23 cellular contexts compared by ENCODE assay signal in genomic region chr5:56384186-56384585, GRCh38.
DNase-seq lines count a peak whose midpoint lies in the region; ATAC-seq and TF ChIP-seq lines count a peak whose summit lies in the region.
"Had no signal": no experiment of that assay in that cellular context is flagged by ENCODE, and none has a peak within 500 bp of the region (broad histone marks: within the 10 kb centered on the region; RNA-seq: fewer than 3 reads in every experiment).

No MANE protein-coding gene starts in this region.

- H3K4me3 Mint-ChIP-seq in nephron: no peak overlapping the region
- H3K4me3 Mint-ChIP-seq: CD4-positive, alpha-beta memory T cell; HFFc6 had no signal

- no peaks in the 10 kb centered on the region for H3K4me1 ChIP-seq in uterus
- H3K4me1 ChIP-seq: BLaER1 had no signal

- H3K27ac ChIP-seq in uterus: no peak overlapping the region
- H3K27ac ChIP-seq: A549, BLaER1, RWPE1 had no signal

- H3K27ac Mint-ChIP-seq in nephron: peak overlapping the region; percentile 79 to 86 (median 83)
- H3K27ac Mint-ChIP-seq: CD4-positive, alpha-beta memory T cell; HFFc6 had no signal

- H3K27me3 Mint-ChIP-seq in nephron (ENCODE audit: low read depth): peaks cover 8% of the 10 kb centered on the region

- H3K9me3 ChIP-seq in uterus: no peaks in the 10 kb centered on the region
- H3K9me3 ChIP-seq: A549 had no signal

- no peaks in the 10 kb centered on the region for H3K36me3 ChIP-seq in uterus
- H3K36me3 ChIP-seq: BLaER1 had no signal

- H3K4me1 Mint-ChIP-seq in nephron: peaks cover 27% of the 10 kb centered on the region

- intact Hi-C loops in uterus (cut with DNase I; ENCODE audit: low total_unique reads): no loop called here

- H3K36me3 Mint-ChIP-seq in nephron (ENCODE audit: low read depth): peaks cover 12% of the 10 kb centered on the region
- H3K36me3 Mint-ChIP-seq: CD4-positive, alpha-beta memory T cell had no signal

- peaks cover 6% of the 10 kb centered on the region for H3K9me3 Mint-ChIP-seq in nephron
- H3K9me3 Mint-ChIP-seq: CD4-positive, alpha-beta memory T cell; HFFc6 had no signal

- peak; percentile 96 for DNase-seq in NCI-H226
- DNase-seq in fibroblast of mammary gland (ENCODE audit: low read depth): peak; percentile 8
- peak; percentile 21 to 22 for DNase-seq in uterus
- no peak for DNase-seq in germinal center (ENCODE audit: low spot score)
- no peak for DNase-seq in activated CD4-positive, CD25-positive, alpha-beta regulatory T cell (lab: John Stamatoyannopoulos, UW)
- DNase-seq: Calu3; CD4-positive, alpha-beta memory T cell; DMS53; EL; H7; HFFc6; KBM-7; NCI-H1417; NCI-H187 treated with DMSO at 0.1 percent for 48 hours; NCI-H2227 treated with DMSO at 0.1 percent for 48 hours; NCI-H524 treated with DMSO at 0.1 percent for 48 hours; PC-3; SIG-M5 had no signal

- H3K27me3 ChIP-seq in uterus: no peaks in the 10 kb centered on the region
- H3K27me3 ChIP-seq: BLaER1 had no signal

- no peak for ATAC-seq in esophagus mucosa
- ATAC-seq: A549, PC-3 had no signal

- no peak for TF ChIP-seq POLR2A in uterus (IDR thresholded peaks at IDR 0.05)

- H3K4me3 ChIP-seq in fibroblast of mammary gland (ENCODE audit: control insufficient read depth, low read depth, low read length) (no peak overlapping the region), uterus (no peak overlapping the region)
- H3K4me3 ChIP-seq: A549, BLaER1 had no signal

- no peak for TF ChIP-seq CTCF in fibroblast of mammary gland (conservative IDR thresholded peaks at IDR 0.05; ENCODE audit: control insufficient read depth, insufficient read depth, low read depth, low read length)
- no peak for TF ChIP-seq CTCF in nephron (IDR thresholded peaks at IDR 0.05; ENCODE audit: unreplicated experiment in 3 of 3)
- no peak for TF ChIP-seq CTCF in uterus (IDR thresholded peaks at IDR 0.05)

Comparison
In these comparisons a context has a peak if more than half of its experiments do, and no peak if none do; other contexts are left out.
1. DNase-seq: peak in NCI-H226 (single experiment), fibroblast of mammary gland (single experiment) and uterus (2 of 2); none in germinal center (single experiment) and activated CD4-positive, CD25-positive, alpha-beta regulatory T cell (0 of 4).